In genomic region chr3:50516048-50516871, GRCh38 we compare ENCODE assay signal across 9 cellular contexts. TPM values are rescaled to one million over a fixed set of nuclear protein-coding genes. Genes with fewer than 3 reads are reported as not detected.
DNase-seq lines count a peak whose midpoint lies in the region; ATAC-seq and TF ChIP-seq lines count a peak whose summit lies in the region.
"Had no signal": no experiment of that assay in that cellular context is flagged by ENCODE, and none has a peak within 500 bp of the region (broad histone marks: within the 10 kb centered on the region; RNA-seq: fewer than 3 reads in every experiment).

No MANE protein-coding gene starts in this region.

- H3K9me2 ChIP-seq in Karpas-422 (replicated peaks; ENCODE audit: insufficient read depth, low read length) (no peaks in the 10 kb centered on the region), PC-9 (ENCODE audit: insufficient read depth) (no peaks in the 10 kb centered on the region)

- no peak overlapping the region for H3K9ac ChIP-seq in Karpas-422 (ENCODE audit: low read length)

- no peak for TF ChIP-seq POLR2A in vagina (IDR thresholded peaks at IDR 0.05)

- POLR2A ChIA-PET in PC-9 (lab: Charles Lee; ENCODE audit: unreplicated experiment) = no interaction called here

- H3K27me3 ChIP-seq in vagina = no peaks in the 10 kb centered on the region
- H3K27me3 ChIP-seq in Karpas-422 (ENCODE audit: low read length) = no peaks in the 10 kb centered on the region
- H3K27me3 ChIP-seq in PC-9 (ENCODE audit: insufficient read depth, low read depth) = peaks cover 73% of the 10 kb centered on the region

- H3K4me1 ChIP-seq in vagina (peaks cover 19% of the 10 kb centered on the region), Karpas-422 (ENCODE audit: low read length) (no peaks in the 10 kb centered on the region), PC-9 (replicated peaks; ENCODE audit: insufficient read depth) (no peaks in the 10 kb centered on the region)

- no peaks in the 10 kb centered on the region for H3F3A ChIP-seq in PC-9 (ENCODE audit: insufficient read depth, low read depth)

- H3K4me1 Mint-ChIP-seq in mesothelial cell of epicardium = peaks cover 53% of the 10 kb centered on the region

- H3K4me2 ChIP-seq in Karpas-422 (ENCODE audit: low read depth, low read length, poor library complexity, severe bottlenecking) = no peak overlapping the region
- H3K4me2 ChIP-seq in PC-9 = no peak overlapping the region

- intact Hi-C loops in Right ventricle myocardium inferior (cut with DNase I) (no loop called here), cardiac septum (cut with DNase I) (loop anchor here (5.0 kb wide), 1 partner anchor 96 kb away; the partner anchor contains the start of gene CISH), vagina (cut with DNase I) (no loop called here), PC-9 (cut with micrococcal nuclease; ENCODE audit: unreplicated experiment) (no loop called here)

- ATAC-seq in Right ventricle myocardium inferior = peak; percentile 73

- peaks cover 25% of the 10 kb centered on the region for H3K27me3 Mint-ChIP-seq in mesothelial cell of epicardium (ENCODE audit: low read depth)

- H3K27ac Mint-ChIP-seq in mesothelial cell of epicardium = peak overlapping the region; percentile 83

- H3K9me3 Mint-ChIP-seq in mesothelial cell of epicardium = no peaks in the 10 kb centered on the region
- H3K9me3 Mint-ChIP-seq: activated naive CD4-positive, alpha-beta T cell treated with anti-CD3 and anti-CD28 coated beads, Interleukin-2, amount 50 U/mL, for 72 hours had no signal

- H3K4me3 Mint-ChIP-seq in mesothelial cell of epicardium = peak overlapping the region; percentile 54

- H3K9me3 ChIP-seq in vagina (no peaks in the 10 kb centered on the region), Karpas-422 (ENCODE audit: low read length) (no peaks in the 10 kb centered on the region), PC-9 (ENCODE audit: insufficient read depth, low read depth) (no peaks in the 10 kb centered on the region)

- H4K20me1 ChIP-seq in Karpas-422 (ENCODE audit: insufficient read depth, low read depth, low read length) = no peaks in the 10 kb centered on the region
- no peaks in the 10 kb centered on the region for H4K20me1 ChIP-seq in PC-9 (ENCODE audit: insufficient read depth)

- H3K36me3 ChIP-seq in vagina (no peaks in the 10 kb centered on the region), Karpas-422 (ENCODE audit: insufficient read depth, low read length) (no peaks in the 10 kb centered on the region), PC-9 (ENCODE audit: low read depth) (no peaks in the 10 kb centered on the region)

- H3K79me2 ChIP-seq in Karpas-422 (ENCODE audit: low read length) (no peaks in the 10 kb centered on the region), PC-9 (ENCODE audit: low read depth) (no peaks in the 10 kb centered on the region)

- CTCF ChIA-PET in PC-9 (lab: Charles Lee) = no interaction called here

- no peaks in the 10 kb centered on the region for H3K36me3 Mint-ChIP-seq in mesothelial cell of epicardium
- H3K36me3 Mint-ChIP-seq: activated naive CD4-positive, alpha-beta T cell treated with anti-CD3 and anti-CD28 coated beads, Interleukin-2, amount 50 U/mL, for 72 hours had no signal

- TF ChIP-seq CTCF in mesothelial cell of epicardium (IDR thresholded peaks at IDR 0.05; ENCODE audit: unreplicated experiment) (no peak), vagina (IDR thresholded peaks at IDR 0.05) (no peak), PC-9 (conservative IDR thresholded peaks at IDR 0.05) (no peak)

- BruUV-seq in PC-9 (replicated peaks; lab: Mats Ljungman, UMichigan) = no TSS peak

- peak; percentile 83 for DNase-seq in Right ventricle myocardium inferior (ENCODE audit: missing footprints)
- DNase-seq in cardiac septum (ENCODE audit: low spot score) = no peak
- DNase-seq in ecto neural progenitor cell (ENCODE audit: low spot score) = peak; percentile 79
- DNase-seq in mesothelial cell of epicardium (ENCODE audit: low spot score in 2 of 2, unreplicated experiment in 2 of 2) = peak; percentile 75 to 84
- no peak for DNase-seq in vagina (ENCODE audit: extremely low spot score in 2 of 2)
- DNase-seq in Karpas-422 = no peak
- no peak for DNase-seq in PC-9
- DNase-seq in cerebellum (ENCODE audit: low spot score) = no peak

- H3K27ac ChIP-seq in vagina (peak overlapping the region; percentile 19), Karpas-422 (ENCODE audit: low read length) (no peak overlapping the region), PC-9 (no peak overlapping the region)

- peak overlapping the region in 1 of 2 donors; percentile 11 for H3K4me3 ChIP-seq in vagina
- no peak overlapping the region for H3K4me3 ChIP-seq in Karpas-422 (ENCODE audit: low read length)
- H3K4me3 ChIP-seq in PC-9 = no peak overlapping the region

- no peak overlapping the region for H2AFZ ChIP-seq in Karpas-422 (ENCODE audit: low read length)
- H2AFZ ChIP-seq in PC-9 = no peak overlapping the region

RNA-seq across cellular contexts. Expression of gene CACNA2D2, which starts 12.8 kb away (rescaled TPM):
- total RNA-seq in Right ventricle myocardium inferior (1.2 TPM), cardiac septum (1.4 TPM), mesothelial cell of epicardium (9.9 to 10.8 TPM (median 9.9 TPM) in 3 replicates), vagina (2.5 TPM), PC-9 (2021) (not detected in 2 replicates), cerebellum (12.2 TPM)
- total RNA-seq in Karpas-422 (2014; rRNA removed; shearing (Covaris generic); ENCODE audit: low replicate concordance) = not detected in 2 replicates

RNA-seq across cellular contexts. Expression of gene C3orf18, which starts 51.3 kb away (rescaled TPM):
- 48.4 TPM for total RNA-seq in Right ventricle myocardium inferior
- total RNA-seq in cardiac septum = 35.7 TPM
- 12.7 to 15.1 TPM (median 12.8 TPM) in 3 replicates for total RNA-seq in mesothelial cell of epicardium
- 10.8 TPM for total RNA-seq in vagina
- 0.15 and 3.3 TPM in 2 replicates for total RNA-seq in Karpas-422 (2014; rRNA removed; shearing (Covaris generic); ENCODE audit: low replicate concordance)
- 7.4 and 7.5 TPM in 2 replicates for total RNA-seq in PC-9 (2021)
- total RNA-seq in cerebellum = 15.8 TPM

RNA-seq across cellular contexts. Expression of gene HEMK1, which starts 53.1 kb away (rescaled TPM):
- 14.0 TPM for total RNA-seq in Right ventricle myocardium inferior
- 14.4 TPM for total RNA-seq in cardiac septum
- total RNA-seq in mesothelial cell of epicardium = 32.1 to 34.1 TPM (median 32.8 TPM) in 3 replicates
- total RNA-seq in vagina = 3.4 TPM
- 10.9 and 17.0 TPM in 2 replicates for total RNA-seq in Karpas-422 (2014; rRNA removed; shearing (Covaris generic); ENCODE audit: low replicate concordance)
- total RNA-seq in PC-9 (2021) = 20.6 and 24.2 TPM in 2 replicates
- 9.0 TPM for total RNA-seq in cerebellum

Comparison
In these comparisons a context has a peak if more than half of its experiments do, and no peak if none do; other contexts are left out.
1. DNase-seq: peak in Right ventricle myocardium inferior (single experiment), ecto neural progenitor cell (single experiment) and mesothelial cell of epicardium (2 of 2); none in cardiac septum (single experiment), vagina (0 of 2), Karpas-422 (single experiment), PC-9 (0 of 2) and cerebellum (single experiment).